16 cellular contexts compared by ENCODE assay signal in the genomic region with DNA sequence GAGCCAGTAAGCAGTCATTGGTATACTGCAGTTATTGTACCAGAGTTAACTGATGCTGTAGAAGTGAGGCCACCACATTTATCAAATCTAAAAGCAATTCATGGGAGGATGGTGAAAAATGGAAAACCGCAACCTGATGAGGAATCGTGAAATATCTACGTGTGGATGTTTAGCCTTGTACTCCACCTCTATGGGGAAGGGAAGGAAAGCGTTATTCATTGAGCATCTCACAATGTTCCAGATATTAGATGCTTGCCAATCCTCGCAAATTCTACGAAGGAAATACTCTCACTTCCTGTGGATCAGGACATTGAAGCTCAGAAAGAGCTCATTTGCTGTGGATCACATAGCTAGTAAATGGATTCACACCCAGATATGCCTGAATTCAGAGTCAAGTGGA.
DNase-seq lines count a peak whose midpoint lies in the region; ATAC-seq, FAIRE-seq and TF ChIP-seq lines count a peak whose summit lies in the region.
"Had no signal": no experiment of that assay in that cellular context is flagged by ENCODE, and none has a peak within 500 bp of the region (broad histone marks: within the 10 kb centered on the region; RNA-seq: fewer than 3 reads in every experiment).

No MANE protein-coding gene starts in this region.

- whole genome bisulfite sequencing in thyroid gland, 2 donors, result 85 to 88% methylated on average over 6 of the region's 6 CpGs
- 90% methylated on average over 6 of the region's 6 CpGs for WGBS in hepatocyte (ENCODE audit: low lambda C conversion rate, missing lambda C conversion rate)

- H3K36me3 Mint-ChIP-seq in CD8-positive, alpha-beta memory T cell, result peaks cover 0 to 33% (median 8%) of the 10 kb centered on the region in 3 donors
- peaks cover 0 to 39% (median 11%) of the 10 kb centered on the region in 3 donors for H3K36me3 Mint-ChIP-seq in naive thymus-derived CD8-positive, alpha-beta T cell

- no peak overlapping the region for H3K9ac ChIP-seq in Loucy (ENCODE audit: low read depth, low read length, poor library complexity, severe bottlenecking)
- no peak overlapping the region for H3K9ac ChIP-seq in endothelial cell of umbilical vein (replicated peaks; ENCODE audit: extremely low read depth, insufficient read depth, low read length)

- POLR2A ChIA-PET in CD8-positive, alpha-beta memory T cell (lab: Charles Lee), result no interaction called here
- POLR2A ChIA-PET in endothelial cell of umbilical vein (lab: Charles Lee), result interaction anchor here (1.0 kb wide), 1 partner anchor 11 kb away, joined by 3 read pairs; no protein-coding TSS in a partner anchor
- POLR2A ChIA-PET in naive thymus-derived CD8-positive, alpha-beta T cell (lab: Charles Lee), result no interaction called here

- no peaks in the 10 kb centered on the region for H3K27me3 Mint-ChIP-seq in CD8-positive, alpha-beta memory T cell
- H3K27me3 Mint-ChIP-seq in naive thymus-derived CD8-positive, alpha-beta T cell, result no peaks in the 10 kb centered on the region

- no peaks in the 10 kb centered on the region for H3K9me3 Mint-ChIP-seq in CD8-positive, alpha-beta memory T cell
- H3K9me3 Mint-ChIP-seq in naive thymus-derived CD8-positive, alpha-beta T cell, result no peaks in the 10 kb centered on the region
- H3K9me3 Mint-ChIP-seq: CD14-positive monocyte, GM23338 had no signal

- H3K4me3 Mint-ChIP-seq in CD8-positive, alpha-beta memory T cell, result no peak overlapping the region
- H3K4me3 Mint-ChIP-seq in naive thymus-derived CD8-positive, alpha-beta T cell, result no peak overlapping the region
- H3K4me3 Mint-ChIP-seq: CD14-positive monocyte, GM23338 had no signal

- dilution Hi-C loops in endothelial cell of umbilical vein (cut with MboI; ENCODE audit: extremely low pct_ligation_motif_present, low sequenced_read_pairs), result no loop called here

- H3K27ac ChIP-seq in CD8-positive, alpha-beta memory T cell (ENCODE audit: low read depth, low read length), result peak overlapping the region; percentile 45
- H3K27ac ChIP-seq in endothelial cell of umbilical vein (ENCODE audit: insufficient read depth, low read depth, low read length) (peak overlapping the region; percentile 45), thyroid gland (peak overlapping the region; percentile 37 to 63 (median 43)), hepatocyte (no peak overlapping the region)

- H4K20me1 ChIP-seq in Loucy (ENCODE audit: insufficient read depth, low read length, poor library complexity, severe bottlenecking), result peaks cover 30% of the 10 kb centered on the region
- H4K20me1 ChIP-seq in endothelial cell of umbilical vein (replicated peaks; ENCODE audit: control insufficient read depth, extremely low read depth, insufficient read depth, low read length), result no peaks in the 10 kb centered on the region
- no peaks in the 10 kb centered on the region for H4K20me1 ChIP-seq in hepatocyte (ENCODE audit: insufficient read depth, poor library complexity, severe bottlenecking)

- peaks cover 21 to 41% (median 37%) of the 10 kb centered on the region in 3 donors for H3K4me1 Mint-ChIP-seq in CD8-positive, alpha-beta memory T cell
- peaks cover 20 to 78% (median 50%) of the 10 kb centered on the region in 4 donors for H3K4me1 Mint-ChIP-seq in naive thymus-derived CD8-positive, alpha-beta T cell

- H3K27ac Mint-ChIP-seq in CD8-positive, alpha-beta memory T cell, result peak overlapping the region in 1 of 8 donors; percentile 21
- no peak overlapping the region for H3K27ac Mint-ChIP-seq in naive thymus-derived CD8-positive, alpha-beta T cell
- H3K27ac Mint-ChIP-seq: GM23338 had no signal

- no peaks in the 10 kb centered on the region for H3K4me1 ChIP-seq in CD8-positive, alpha-beta memory T cell (ENCODE audit: insufficient read depth, low read length)
- peaks cover 61% of the 10 kb centered on the region for H3K4me1 ChIP-seq in Loucy (ENCODE audit: insufficient read depth, low read length, poor library complexity, severe bottlenecking)
- peaks cover 40% of the 10 kb centered on the region for H3K4me1 ChIP-seq in endothelial cell of umbilical vein (ENCODE audit: control insufficient read depth, extremely low read depth, insufficient read depth, low read length)
- peaks cover 28 to 29% of the 10 kb centered on the region in 2 donors for H3K4me1 ChIP-seq in thyroid gland
- peaks cover 23% of the 10 kb centered on the region for H3K4me1 ChIP-seq in hepatocyte (ENCODE audit: insufficient read depth)

- no peak for DNase-seq in CD8-positive, alpha-beta memory T cell
- DNase-seq in endothelial cell of umbilical vein (ENCODE audit: low read depth, low spot score) (peak; percentile 49), thyroid gland (no peak), hepatocyte (ENCODE audit: low spot score) (no peak), foreskin fibroblast (no peak)
- no peak for DNase-seq in naive thymus-derived CD8-positive, alpha-beta T cell
- DNase-seq: Calu3, DMS 273 treated with DMSO at 0.1 percent for 48 hours, DMS79, H7 had no signal

- H3K4me2 ChIP-seq in Loucy (ENCODE audit: low read depth, low read length, poor library complexity, severe bottlenecking), result peak overlapping the region; percentile 1
- H3K4me2 ChIP-seq in endothelial cell of umbilical vein (ENCODE audit: insufficient read depth, low read length), result peak overlapping the region; percentile 23
- H3K4me2 ChIP-seq in hepatocyte, result no peak overlapping the region
- H3K4me2 ChIP-seq: A549, GM23338 had no signal

- no peaks in the 10 kb centered on the region for H3K9me1 ChIP-seq in endothelial cell of umbilical vein (replicated peaks; ENCODE audit: control insufficient read depth, extremely low read depth, insufficient read depth, low read length)

- TF ChIP-seq CTCF in Loucy (conservative IDR thresholded peaks at IDR 0.05; ENCODE audit: low read length) (no peak), endothelial cell of umbilical vein (IDR thresholded peaks at IDR 0.05; ENCODE audit: extremely low read depth in 1 of 2, insufficient read depth in 1 of 2, low read depth in 1 of 2, low read length in 2 of 2) (no peak), thyroid gland (IDR thresholded peaks at IDR 0.05) (no peak), hepatocyte (IDR thresholded peaks at IDR 0.05; ENCODE audit: poor library complexity) (no peak), foreskin fibroblast (IDR thresholded peaks at IDR 0.05; ENCODE audit: low read depth, low read length) (no peak)

- H3K4me3 ChIP-seq in CD8-positive, alpha-beta memory T cell (ENCODE audit: low read length), result no peak overlapping the region
- no peak overlapping the region for H3K4me3 ChIP-seq in Loucy (ENCODE audit: low read length, poor library complexity, severe bottlenecking)
- no peak overlapping the region for H3K4me3 ChIP-seq in endothelial cell of umbilical vein (replicated peaks in 1 of 3; ENCODE audit: insufficient read depth in 1 of 3, low read depth in 1 of 3, low read length in 3 of 3)
- no peak overlapping the region for H3K4me3 ChIP-seq in thyroid gland (replicated peaks in 1 of 3)
- H3K4me3 ChIP-seq in hepatocyte, result no peak overlapping the region
- no peak overlapping the region for H3K4me3 ChIP-seq in foreskin fibroblast (ENCODE audit: low read depth in 1 of 2, low read length in 2 of 2)
- H3K4me3 ChIP-seq: A549, GM12878, GM23338 had no signal

- no peaks in the 10 kb centered on the region for H3K27me3 ChIP-seq in CD8-positive, alpha-beta memory T cell (ENCODE audit: insufficient read depth, low read length, poor library complexity, severe bottlenecking)
- no peaks in the 10 kb centered on the region for H3K27me3 ChIP-seq in Loucy (ENCODE audit: insufficient read depth, low read length, poor library complexity, severe bottlenecking)
- no peaks in the 10 kb centered on the region for H3K27me3 ChIP-seq in endothelial cell of umbilical vein (ENCODE audit: control insufficient read depth in 2 of 2, insufficient read depth in 2 of 2, low read length in 2 of 2)
- H3K27me3 ChIP-seq in thyroid gland, result no peaks in the 10 kb centered on the region
- H3K27me3 ChIP-seq in hepatocyte, result no peaks in the 10 kb centered on the region

- no peaks in the 10 kb centered on the region for H3K9me3 ChIP-seq in CD8-positive, alpha-beta memory T cell (ENCODE audit: low read length)
- H3K9me3 ChIP-seq in Loucy (ENCODE audit: insufficient read depth, low read depth, low read length) (no peaks in the 10 kb centered on the region), endothelial cell of umbilical vein (replicated peaks; ENCODE audit: control insufficient read depth, insufficient read depth, low read length) (no peaks in the 10 kb centered on the region), thyroid gland (no peaks in the 10 kb centered on the region), hepatocyte (ENCODE audit: low read depth) (no peaks in the 10 kb centered on the region)
- H3K9me3 ChIP-seq: A549 had no signal

- FAIRE-seq in endothelial cell of umbilical vein (lab: Jason Lieb, UNC), result peak; percentile 83
- FAIRE-seq: A549, GM12878, GM18507 had no signal

- H2AFZ ChIP-seq in Loucy (ENCODE audit: low read length) (no peak overlapping the region), endothelial cell of umbilical vein (ENCODE audit: low read depth, low read length) (peak overlapping the region; percentile 17), hepatocyte (no peak overlapping the region)
- H2AFZ ChIP-seq: GM23338 had no signal

- BruUV-seq in endothelial cell of umbilical vein (replicated peaks; lab: Mats Ljungman, UMichigan), result no TSS peak

- CTCF ChIA-PET in CD8-positive, alpha-beta memory T cell (lab: Charles Lee), result no interaction called here
- CTCF ChIA-PET in endothelial cell of umbilical vein (lab: Charles Lee), result interaction anchor here (1.9 kb wide), 1 partner anchor 55 kb away, joined by 9 read pairs; no protein-coding TSS in a partner anchor

- TF ChIP-seq POLR2A in endothelial cell of umbilical vein (IDR thresholded peaks at IDR 0.05; ENCODE audit: low read depth, low read length), result no peak
- TF ChIP-seq POLR2A in thyroid gland (IDR thresholded peaks at IDR 0.05), result no peak

- H3K9me2 ChIP-seq in Loucy (replicated peaks; ENCODE audit: low read depth, low read length), result no peaks in the 10 kb centered on the region
- H3K9me2 ChIP-seq in hepatocyte (replicated peaks; ENCODE audit: insufficient read depth), result no peaks in the 10 kb centered on the region

- peaks cover 5% of the 10 kb centered on the region for H3K36me3 ChIP-seq in CD8-positive, alpha-beta memory T cell (ENCODE audit: insufficient read depth, low read length)
- no peaks in the 10 kb centered on the region for H3K36me3 ChIP-seq in Loucy (ENCODE audit: insufficient read depth, low read length)
- no peaks in the 10 kb centered on the region for H3K36me3 ChIP-seq in endothelial cell of umbilical vein (ENCODE audit: control insufficient read depth in 2 of 2, extremely low read depth in 1 of 2, insufficient read depth in 2 of 2, low read length in 2 of 2)
- no peaks in the 10 kb centered on the region for H3K36me3 ChIP-seq in thyroid gland
- no peaks in the 10 kb centered on the region for H3K36me3 ChIP-seq in hepatocyte (replicated peaks; ENCODE audit: insufficient read depth, low read depth)

- no peak for ATAC-seq in naive thymus-derived CD8-positive, alpha-beta T cell
- ATAC-seq: A549, GM12878 had no signal

- intact Hi-C loops in endothelial cell of umbilical vein (cut with micrococcal nuclease) (no loop called here), thyroid gland (cut with DNase I) (loop anchor here (10.0 kb wide), 1 partner anchor 53 kb away; no protein-coding TSS in a partner anchor)

- H3F3A ChIP-seq in Loucy (ENCODE audit: low read depth), result peaks cover under 1% of the 10 kb centered on the region; the same call in 1 of the 2 replicates

- H3K79me2 ChIP-seq in Loucy (ENCODE audit: insufficient read depth, low read length), result peaks cover 86% of the 10 kb centered on the region
- peaks cover 4% of the 10 kb centered on the region for H3K79me2 ChIP-seq in endothelial cell of umbilical vein (ENCODE audit: control insufficient read depth, insufficient read depth, low read length)
- H3K79me2 ChIP-seq in hepatocyte, result peaks cover 21% of the 10 kb centered on the region
